Comparison of ENCODE assay signal across 9 cellular contexts in the genomic region with DNA sequence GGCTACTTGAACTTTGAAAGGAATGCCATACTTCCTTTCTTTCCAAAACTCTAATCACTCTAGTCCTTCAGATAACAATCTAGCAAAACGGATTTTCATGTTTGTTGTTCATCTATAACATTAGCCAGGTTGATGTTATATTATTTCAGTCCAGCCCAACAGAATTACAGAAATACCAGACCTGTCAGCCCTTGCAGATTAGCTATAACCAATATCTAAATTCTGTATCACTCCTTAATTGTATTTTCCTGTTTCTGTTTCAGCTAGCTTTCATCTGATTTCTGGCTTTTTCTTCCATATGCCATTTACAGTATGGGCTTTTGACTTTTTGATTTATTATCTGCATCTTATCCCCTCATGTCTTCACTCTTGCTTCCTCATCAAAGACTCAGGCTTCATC.
"Had no signal": no experiment of that assay in that cellular context is flagged by ENCODE, and none has a peak within 500 bp of the region (broad histone marks: within the 10 kb centered on the region; RNA-seq: fewer than 3 reads in every experiment).

No MANE protein-coding gene starts in this region.

- H3K4me2 ChIP-seq: GM23338 had no signal

- H3K4me1 ChIP-seq: HAP-1 had no signal

- H3K27ac Mint-ChIP-seq: GM23338, H9, HFFc6 had no signal

- H3K4me3 ChIP-seq: GM23248, GM23338, HAP-1 had no signal

- ATAC-seq: GM23338, HCT116 had no signal

- H3K36me3 ChIP-seq: HAP-1 had no signal

- H3K9me3 Mint-ChIP-seq: GM23338, H9 had no signal

- H3K27ac ChIP-seq: GM23248 had no signal

- H2AFZ ChIP-seq: GM23248, GM23338 had no signal

- H3K9ac ChIP-seq: GM23248 had no signal

- H3K4me3 Mint-ChIP-seq: GM23338, H9, HFFc6 had no signal

- DNase-seq: GM23248, GOT3, H7, H9, HCEC 1CT, HFFc6 had no signal

- H3K9me3 ChIP-seq: HAP-1 had no signal
